In the genomic region with DNA sequence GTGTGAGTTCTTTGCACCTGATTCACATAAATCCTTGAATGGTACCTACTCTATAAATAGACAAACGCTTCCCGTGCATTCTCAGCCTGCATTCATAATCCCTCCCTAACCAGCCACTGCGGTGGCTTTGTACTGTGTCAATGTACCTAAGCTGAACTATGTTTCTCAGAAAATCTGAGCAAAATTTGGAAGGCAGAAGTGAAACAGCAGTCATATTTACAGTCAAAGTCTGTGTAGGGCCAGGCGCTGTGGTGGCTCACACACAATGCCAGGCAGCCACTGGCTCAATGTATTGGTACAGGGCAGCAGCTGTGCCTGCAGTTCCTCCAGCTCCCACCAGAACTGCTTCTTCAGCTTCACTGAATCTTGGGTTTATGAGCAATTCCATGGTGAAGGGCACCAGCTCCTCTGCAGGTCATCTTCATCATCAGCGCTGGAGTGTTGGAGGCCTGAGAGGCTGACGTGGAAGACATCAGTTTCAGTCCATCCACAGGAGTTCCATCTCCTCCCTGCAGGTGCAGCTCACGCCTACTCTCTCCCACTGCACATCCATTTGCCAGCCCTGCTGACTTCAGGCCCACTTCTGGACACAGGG, we compare ENCODE assay signal across 8 cellular contexts. TPM values are rescaled to one million over a fixed set of nuclear protein-coding genes. Genes with fewer than 3 reads are reported as not detected.
A peak's percentile ranks its signal among the peaks of the same experiment; 100 is the strongest.
DNase-seq lines count a peak whose midpoint lies in the region; ATAC-seq and TF ChIP-seq lines count a peak whose summit lies in the region.

No MANE protein-coding gene starts in this region.

- H3K36me3 Mint-ChIP-seq in chondrocyte (ENCODE audit: low read depth), result peaks cover 3% of the 10 kb centered on the region

- H3K4me1 Mint-ChIP-seq in chondrocyte (ENCODE audit: low read depth), result no peaks in the 10 kb centered on the region

- ATAC-seq in GM18519 (IDR thresholded peaks at IDR 0.05; ENCODE audit: low FRiP score, unreplicated experiment), result peak; percentile 93
- ATAC-seq in HG02852 (IDR thresholded peaks at IDR 0.05; ENCODE audit: unreplicated experiment), result peak; percentile 93
- ATAC-seq in sciatic nerve, result peak; percentile 61

- H3K27me3 Mint-ChIP-seq in chondrocyte (ENCODE audit: low read depth), result no peaks in the 10 kb centered on the region

- peaks cover 5% of the 10 kb centered on the region for H3K9me3 Mint-ChIP-seq in chondrocyte (ENCODE audit: low read depth)

- TF ChIP-seq CTCF in chondrocyte (IDR thresholded peaks at IDR 0.05), result peak; percentile 31

- H3K27ac Mint-ChIP-seq in chondrocyte (ENCODE audit: unreplicated experiment), result no peak overlapping the region

- intact Hi-C loops in sciatic nerve (cut with DNase I), result no loop called here

- H3K4me3 Mint-ChIP-seq in chondrocyte (ENCODE audit: unreplicated experiment), result no peak overlapping the region

- peak; percentile 13 for DNase-seq in A172 (ENCODE audit: low spot score)
- DNase-seq in NOMO-1 treated with dmso at 0.1 percent for 144 hours (lab: John Stamatoyannopoulos, UW; ENCODE audit: unreplicated experiment), result peak; percentile 18
- no peak for DNase-seq in chondrocyte (ENCODE audit: low spot score)
- no peak for DNase-seq in sciatic nerve (ENCODE audit: low spot score)
- DNase-seq in activated effector memory CD4-positive, alpha-beta T cell treated with anti-CD3 and anti-CD28 coated beads, Interleukin-2, amount 50 U/mL, for 16 hours, result no peak
- DNase-seq in activated effector memory CD4-positive, alpha-beta T cell treated with Interleukin-2 at 50 U/mL for 16 hours, result no peak

RNA-seq across cellular contexts. Expression of a gene that starts 32.3 kb away (rescaled TPM):
- total RNA-seq in A172 (2014; rRNA removed; shearing (Covaris generic)), result 22.6 and 25.8 TPM in 2 replicates
- total RNA-seq in chondrocyte (11.7 to 13.2 TPM (median 12.2 TPM) in 3 replicates), sciatic nerve (50.2 TPM)

Comparison
In these comparisons a context has a peak if more than half of its experiments do, and no peak if none do; other contexts are left out.
1. DNase-seq: peak in A172 (single experiment) and NOMO-1 treated with dmso at 0.1 percent for 144 hours (single experiment); none in chondrocyte (single experiment), sciatic nerve (single experiment), activated effector memory CD4-positive, alpha-beta T cell treated with anti-CD3 and anti-CD28 coated beads, Interleukin-2, amount 50 U/mL, for 16 hours (single experiment) and activated effector memory CD4-positive, alpha-beta T cell treated with Interleukin-2 at 50 U/mL for 16 hours (single experiment).
2. Peak in every context shown above with its lines, with median percentiles within 50 percentile points of each other: ATAC-seq.